1 cellular context compared by ENCODE assay signal in genomic region chr17:45146616-45147101, GRCh38.
TF ChIP-seq lines count a peak whose summit lies in the region.

No MANE protein-coding gene starts in this region.

TF ChIP-seq in K562, 482 proteins besides CTCF, POLR2A, EP300 and RAD21 (continued from another document and continues in another):
- TF ChIP-seq, protein P1, sequence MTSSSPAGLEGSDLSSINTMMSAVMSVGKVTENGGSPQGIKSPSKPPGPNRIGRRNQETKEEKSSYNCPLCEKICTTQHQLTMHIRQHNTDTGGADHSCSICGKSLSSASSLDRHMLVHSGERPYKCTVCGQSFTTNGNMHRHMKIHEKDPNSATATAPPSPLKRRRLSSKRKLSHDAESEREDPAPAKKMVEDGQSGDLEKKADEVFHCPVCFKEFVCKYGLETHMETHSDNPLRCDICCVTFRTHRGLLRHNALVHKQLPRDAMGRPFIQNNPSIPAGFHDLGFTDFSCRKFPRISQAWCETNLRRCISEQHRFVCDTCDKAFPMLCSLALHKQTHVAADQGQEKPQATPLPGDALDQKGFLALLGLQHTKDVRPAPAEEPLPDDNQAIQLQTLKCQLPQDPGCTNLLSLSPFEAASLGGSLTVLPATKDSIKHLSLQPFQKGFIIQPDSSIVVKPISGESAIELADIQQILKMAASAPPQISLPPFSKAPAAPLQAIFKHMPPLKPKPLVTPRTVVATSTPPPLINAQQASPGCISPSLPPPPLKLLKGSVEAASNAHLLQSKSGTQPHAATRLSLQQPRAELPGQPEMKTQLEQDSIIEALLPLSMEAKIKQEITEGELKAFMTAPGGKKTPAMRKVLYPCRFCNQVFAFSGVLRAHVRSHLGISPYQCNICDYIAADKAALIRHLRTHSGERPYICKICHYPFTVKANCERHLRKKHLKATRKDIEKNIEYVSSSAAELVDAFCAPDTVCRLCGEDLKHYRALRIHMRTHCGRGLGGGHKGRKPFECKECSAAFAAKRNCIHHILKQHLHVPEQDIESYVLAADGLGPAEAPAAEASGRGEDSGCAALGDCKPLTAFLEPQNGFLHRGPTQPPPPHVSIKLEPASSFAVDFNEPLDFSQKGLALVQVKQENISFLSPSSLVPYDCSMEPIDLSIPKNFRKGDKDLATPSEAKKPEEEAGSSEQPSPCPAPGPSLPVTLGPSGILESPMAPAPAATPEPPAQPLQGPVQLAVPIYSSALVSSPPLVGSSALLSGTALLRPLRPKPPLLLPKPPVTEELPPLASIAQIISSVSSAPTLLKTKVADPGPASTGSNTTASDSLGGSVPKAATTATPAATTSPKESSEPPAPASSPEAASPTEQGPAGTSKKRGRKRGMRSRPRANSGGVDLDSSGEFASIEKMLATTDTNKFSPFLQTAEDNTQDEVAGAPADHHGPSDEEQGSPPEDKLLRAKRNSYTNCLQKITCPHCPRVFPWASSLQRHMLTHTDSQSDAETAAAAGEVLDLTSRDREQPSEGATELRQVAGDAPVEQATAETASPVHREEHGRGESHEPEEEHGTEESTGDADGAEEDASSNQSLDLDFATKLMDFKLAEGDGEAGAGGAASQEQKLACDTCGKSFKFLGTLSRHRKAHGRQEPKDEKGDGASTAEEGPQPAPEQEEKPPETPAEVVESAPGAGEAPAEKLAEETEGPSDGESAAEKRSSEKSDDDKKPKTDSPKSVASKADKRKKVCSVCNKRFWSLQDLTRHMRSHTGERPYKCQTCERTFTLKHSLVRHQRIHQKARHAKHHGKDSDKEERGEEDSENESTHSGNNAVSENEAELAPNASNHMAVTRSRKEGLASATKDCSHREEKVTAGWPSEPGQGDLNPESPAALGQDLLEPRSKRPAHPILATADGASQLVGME (CRISPR knock-in tag; IDR thresholded peaks at IDR 0.05), result no peak
- TF ChIP-seq SP2 (IDR thresholded peaks at IDR 0.05; ENCODE audit: extremely low read depth, low read depth, low read length, poor library complexity, severe bottlenecking) (no peak), GTF2F1 (IDR thresholded peaks at IDR 0.05; ENCODE audit: low read depth, low read length) (no peak), NR3C1 (CRISPR knock-in tag; IDR thresholded peaks at IDR 0.05) (no peak), MCM2 (IDR thresholded peaks at IDR 0.05; ENCODE audit: low read depth) (no peak), SPI1 (IDR thresholded peaks at IDR 0.05; ENCODE audit: borderline replicate concordance, low read depth, low read length) (0 out of 2 replicates have a peak, but pooled peaks have one; percentile 4), NFRKB (IDR thresholded peaks at IDR 0.05; ENCODE audit: low read depth) (peak; percentile 95; the same call in 1 of the 2 replicates), RCOR1 (IDR thresholded peaks at IDR 0.05; ENCODE audit: borderline replicate concordance in 1 of 2, low read depth in 2 of 2, low read length in 2 of 2) (peak in 1 of 2 experiments; percentile 38; a peak in 1 of 4 replicates), ZNF75A (CRISPR knock-in tag; IDR thresholded peaks at IDR 0.05) (no peak), KAT7 (CRISPR knock-in tag; IDR thresholded peaks at IDR 0.05; ENCODE audit: borderline replicate concordance) (no peak), GTF2E2 (tag; IDR thresholded peaks at IDR 0.05) (no peak), TCF7L2 (IDR thresholded peaks at IDR 0.05; ENCODE audit: low read depth, low read length) (no peak), RBFOX2 (IDR thresholded peaks at IDR 0.05; ENCODE audit: low read depth, low read length) (no peak), ZNF444 (CRISPR knock-in tag; IDR thresholded peaks at IDR 0.05) (no peak), CHD4 (IDR thresholded peaks at IDR 0.05; ENCODE audit: insufficient read depth, insufficient replicate concordance, low read depth, low read length, poor library complexity, severe bottlenecking) (no peak), CBFA2T2 (conservative IDR thresholded peaks at IDR 0.05) (peak; percentile 58), CBFB (CRISPR knock-in tag; IDR thresholded peaks at IDR 0.05) (no peak), ZNF561 (CRISPR knock-in tag; conservative IDR thresholded peaks at IDR 0.05) (no peak), RUNX1 (IDR thresholded peaks at IDR 0.05; ENCODE audit: low read depth) (no peak), MAFF (IDR thresholded peaks at IDR 0.05; ENCODE audit: low read length) (no peak), POU5F1 (IDR thresholded peaks at IDR 0.05; ENCODE audit: borderline replicate concordance, low read depth, low read length, partially characterized antibody) (no peak), EZH2 (IDR thresholded peaks at IDR 0.05; ENCODE audit: borderline replicate concordance, low read depth, low read length) (no peak), PHB2 (IDR thresholded peaks at IDR 0.05; ENCODE audit: low read depth) (no peak), ATF1 (CRISPR knock-in tag; IDR thresholded peaks at IDR 0.05) (no peak), ATF1 (tag; IDR thresholded peaks at IDR 0.05) (peak; percentile 69), BRF1 (IDR thresholded peaks at IDR 0.05; ENCODE audit: borderline replicate concordance, extremely low read depth, insufficient read length) (no peak), DNMT1 (IDR thresholded peaks at IDR 0.05) (no peak), FOXJ2 (tag; IDR thresholded peaks at IDR 0.05) (0 out of 2 replicates have a peak, but pooled peaks have one; percentile 41), IRF9 (tag; IDR thresholded peaks at IDR 0.05) (no peak), ATF2 (CRISPR knock-in tag; IDR thresholded peaks at IDR 0.05) (no peak), HIVEP1 (CRISPR knock-in tag; IDR thresholded peaks at IDR 0.05) (no peak), ZNF644 (tag; IDR thresholded peaks at IDR 0.05; ENCODE audit: low read depth) (no peak; the same call in 1 of the 2 replicates), MITF (IDR thresholded peaks at IDR 0.05) (peak; percentile 63; the same call in 1 of the 2 replicates), THRAP3 (IDR thresholded peaks at IDR 0.05; ENCODE audit: borderline replicate concordance) (0 out of 2 replicates have a peak, but pooled peaks have one; percentile 16), ELF2 (CRISPR knock-in tag; IDR thresholded peaks at IDR 0.05) (no peak; the same call in 1 of the 2 replicates), NCOA2 (IDR thresholded peaks at IDR 0.05; ENCODE audit: partially characterized antibody in 2 of 2) (no peak), KLF6 (CRISPR knock-in tag; IDR thresholded peaks at IDR 0.05; ENCODE audit: borderline replicate concordance) (no peak), ASH1L (IDR thresholded peaks at IDR 0.05; ENCODE audit: borderline replicate concordance, low read depth, partially characterized antibody) (no peak), CBX5 (IDR thresholded peaks at IDR 0.05; ENCODE audit: borderline replicate concordance, low read depth) (no peak), EWSR1 (IDR thresholded peaks at IDR 0.05; ENCODE audit: borderline replicate concordance, low read depth, partially characterized antibody) (no peak), EGR1 (conservative IDR thresholded peaks at IDR 0.05) (no peak), ZKSCAN3 (CRISPR knock-in tag; IDR thresholded peaks at IDR 0.05) (no peak), ZBTB1 (CRISPR knock-in tag; IDR thresholded peaks at IDR 0.05; ENCODE audit: borderline replicate concordance, low read depth) (no peak), FOXA3 (CRISPR knock-in tag; conservative IDR thresholded peaks at IDR 0.05 in 1 of 2, IDR thresholded peaks at IDR 0.05 in 1 of 2) (peak in 1 of 2 experiments; percentile 74; a peak in 2 of 4 replicates), PCBP1 (IDR thresholded peaks at IDR 0.05; ENCODE audit: low read depth, low read length, poor library complexity, severe bottlenecking) (no peak), MAFK (IDR thresholded peaks at IDR 0.05; ENCODE audit: low read length) (no peak), MLX (CRISPR knock-in tag; conservative IDR thresholded peaks at IDR 0.05) (no peak), SMC3 (conservative IDR thresholded peaks at IDR 0.05; ENCODE audit: insufficient read depth, low read depth, low read length) (no peak), JUND (IDR thresholded peaks at IDR 0.05; ENCODE audit: borderline replicate concordance, low read depth, low read length) (peak; percentile 69; the same call in 1 of the 2 replicates), JUND (tag; IDR thresholded peaks at IDR 0.05; ENCODE audit: borderline replicate concordance, low read depth, low read length) (peak; percentile 49; the same call in 2 of the 3 replicates)
- TF ChIP-seq, protein P2, sequence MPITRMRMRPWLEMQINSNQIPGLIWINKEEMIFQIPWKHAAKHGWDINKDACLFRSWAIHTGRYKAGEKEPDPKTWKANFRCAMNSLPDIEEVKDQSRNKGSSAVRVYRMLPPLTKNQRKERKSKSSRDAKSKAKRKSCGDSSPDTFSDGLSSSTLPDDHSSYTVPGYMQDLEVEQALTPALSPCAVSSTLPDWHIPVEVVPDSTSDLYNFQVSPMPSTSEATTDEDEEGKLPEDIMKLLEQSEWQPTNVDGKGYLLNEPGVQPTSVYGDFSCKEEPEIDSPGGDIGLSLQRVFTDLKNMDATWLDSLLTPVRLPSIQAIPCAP (CRISPR knock-in tag; IDR thresholded peaks at IDR 0.05; ENCODE audit: borderline replicate concordance), result no peak
